ENCODE assay signal across 9 cellular contexts in genomic region chr2:54497738-54498680, GRCh38. TPM values are rescaled to one million over a fixed set of nuclear protein-coding genes. Genes with fewer than 3 reads are reported as not detected.
DNase-seq lines count a peak whose midpoint lies in the region; ATAC-seq and TF ChIP-seq lines count a peak whose summit lies in the region.
"Had no signal": no experiment of that assay in that cellular context is flagged by ENCODE, and none has a peak within 500 bp of the region (broad histone marks: within the 10 kb centered on the region; RNA-seq: fewer than 3 reads in every experiment).

No MANE protein-coding gene starts in this region.

- H3K4me3 ChIP-seq in foreskin fibroblast (ENCODE audit: low read depth in 1 of 2, low read length in 2 of 2) (no peak overlapping the region), retinal pigment epithelial cell (ENCODE audit: low read length) (no peak overlapping the region)

- no peak overlapping the region for H3K27ac Mint-ChIP-seq in activated CD4-positive, alpha-beta memory T cell treated with anti-CD3 and anti-CD28 coated beads, Interleukin-2, amount 10 ng/mL, durations not matched to agents 7 days and 5 days

- no peaks in the 10 kb centered on the region for H3K36me3 Mint-ChIP-seq in activated CD4-positive, alpha-beta memory T cell treated with anti-CD3 and anti-CD28 coated beads, Interleukin-2, amount 10 ng/mL, durations not matched to agents 7 days and 5 days (ENCODE audit: low read depth)

- no peak overlapping the region for H3K4me3 Mint-ChIP-seq in activated CD4-positive, alpha-beta memory T cell treated with anti-CD3 and anti-CD28 coated beads, Interleukin-2, amount 10 ng/mL, durations not matched to agents 7 days and 5 days

- H3K27me3 Mint-ChIP-seq in activated CD4-positive, alpha-beta memory T cell treated with anti-CD3 and anti-CD28 coated beads, Interleukin-2, amount 10 ng/mL, durations not matched to agents 7 days and 5 days = peaks cover 11% of the 10 kb centered on the region

- in situ Hi-C loops in GM13977 (cut with MboI; ENCODE audit: low pct_unique_long_range_greater_than_20kb, low sequenced_read_pairs, unreplicated experiment) = no loop called here

- H3K9me3 Mint-ChIP-seq in activated CD4-positive, alpha-beta memory T cell treated with anti-CD3 and anti-CD28 coated beads, Interleukin-2, amount 10 ng/mL, durations not matched to agents 7 days and 5 days = no peaks in the 10 kb centered on the region

- DNase-seq in GM13977 (ENCODE audit: low spot score) (no peak), OCI-M1 (lab: John Stamatoyannopoulos, UW) (peak; percentile 29), foreskin fibroblast (peak in 1 of 2 donors; percentile 63), retinal pigment epithelial cell (ENCODE audit: low read depth) (no peak), GDM1 (lab: John Stamatoyannopoulos, UW) (no peak), NCI-H1694 treated with DMSO at 0.1 percent for 48 hours (lab: John Stamatoyannopoulos, UW) (no peak)
- no peak for DNase-seq in activated CD4-positive, alpha-beta memory T cell treated with anti-CD3 and anti-CD28 coated beads, Interleukin-2, amount 10 ng/mL, durations not matched to agents 7 days and 5 days
- DNase-seq: activated CD4-positive, alpha-beta T cell treated with anti-CD3 and anti-CD28 coated beads, Interleukin-2, amount 50 U/mL, for 1 hour had no signal

- H3K4me1 Mint-ChIP-seq in activated CD4-positive, alpha-beta memory T cell treated with anti-CD3 and anti-CD28 coated beads, Interleukin-2, amount 10 ng/mL, durations not matched to agents 7 days and 5 days = no peaks in the 10 kb centered on the region

- ATAC-seq in HG03039 (IDR thresholded peaks at IDR 0.05; ENCODE audit: unreplicated experiment) = no peak

- TF ChIP-seq CTCF in GM13977 (IDR thresholded peaks at IDR 0.05; ENCODE audit: extremely low read depth, insufficient read depth, missing control alignments) = peak; percentile 20
- TF ChIP-seq CTCF in foreskin fibroblast (IDR thresholded peaks at IDR 0.05; ENCODE audit: low read depth, low read length) = peak; percentile 22
- TF ChIP-seq CTCF in retinal pigment epithelial cell (conservative IDR thresholded peaks at IDR 0.05; ENCODE audit: low read depth, low read length) = peak; percentile 18

- POLR2A ChIA-PET in activated CD4-positive, alpha-beta memory T cell treated with anti-CD3 and anti-CD28 coated beads, Interleukin-2, amount 10 ng/mL, durations not matched to agents 7 days and 5 days (lab: Charles Lee) = no interaction called here

- CTCF ChIA-PET in activated CD4-positive, alpha-beta memory T cell treated with anti-CD3 and anti-CD28 coated beads, Interleukin-2, amount 10 ng/mL, durations not matched to agents 7 days and 5 days (lab: Charles Lee) = interaction anchor here (0.9 to 1.5 kb wide), 3 partner anchors 87 to 391 kb away, joined by 3 to 5 read pairs (median 4); no protein-coding TSS in a partner anchor

RNA-seq across cellular contexts. Expression of gene SPTBN1, which starts 41.9 kb away (rescaled TPM):
- total RNA-seq in activated CD4-positive, alpha-beta memory T cell treated with anti-CD3 and anti-CD28 coated beads, Interleukin-2, amount 10 ng/mL, durations not matched to agents 7 days and 5 days = 100 to 1,000 TPM; 112 TPM
